In genomic region chr15:95326689-95327525, GRCh38 we compare ENCODE assay signal across 9 cellular contexts.
DNase-seq lines count a peak whose midpoint lies in the region; ATAC-seq lines count a peak whose summit lies in the region.
"Had no signal": no experiment of that assay in that cellular context is flagged by ENCODE, and none has a peak within 500 bp of the region (broad histone marks: within the 10 kb centered on the region; RNA-seq: fewer than 3 reads in every experiment).

No MANE protein-coding gene starts in this region.

- H3K4me3 ChIP-seq in subcutaneous abdominal adipose tissue (ENCODE audit: low read depth in 1 of 5, low read length in 5 of 5), result peak overlapping the region; percentile 29 to 62 (median 53)

- H3K36me3 Mint-ChIP-seq in activated CD4-positive, alpha-beta T cell treated with anti-CD3 and anti-CD28 coated beads, Interleukin-2, amount 10 ng/mL, durations not matched to agents 24 days and 14 days (ENCODE audit: low read depth), result no peaks in the 10 kb centered on the region

- no peaks in the 10 kb centered on the region for H3K9me3 ChIP-seq in subcutaneous abdominal adipose tissue (ENCODE audit: control insufficient read depth in 5 of 5, low read length in 5 of 5)

- H3K27me3 Mint-ChIP-seq in activated CD4-positive, alpha-beta T cell treated with anti-CD3 and anti-CD28 coated beads, Interleukin-2, amount 10 ng/mL, durations not matched to agents 24 days and 14 days, result peaks cover 39% of the 10 kb centered on the region

- H3K4me1 Mint-ChIP-seq in activated CD4-positive, alpha-beta T cell treated with anti-CD3 and anti-CD28 coated beads, Interleukin-2, amount 10 ng/mL, durations not matched to agents 24 days and 14 days, result peaks cover 2% of the 10 kb centered on the region

- peak overlapping the region; percentile 11 for H3K27ac ChIP-seq in subcutaneous abdominal adipose tissue (ENCODE audit: low read depth, low read length)
- H3K27ac ChIP-seq: VCaP had no signal

- H3K36me3 ChIP-seq in subcutaneous abdominal adipose tissue (ENCODE audit: control insufficient read depth in 5 of 5, insufficient read depth in 5 of 5, low read length in 5 of 5), result no peaks in the 10 kb centered on the region

- H3K9ac ChIP-seq in subcutaneous abdominal adipose tissue (ENCODE audit: low read length in 5 of 5), result peak overlapping the region in 2 of 5 donors; percentile 30 to 32

- H3K4me3 Mint-ChIP-seq in activated CD4-positive, alpha-beta T cell treated with anti-CD3 and anti-CD28 coated beads, Interleukin-2, amount 10 ng/mL, durations not matched to agents 24 days and 14 days, result no peak overlapping the region

- no peak overlapping the region for H3K27ac Mint-ChIP-seq in activated CD4-positive, alpha-beta T cell treated with anti-CD3 and anti-CD28 coated beads, Interleukin-2, amount 10 ng/mL, durations not matched to agents 24 days and 14 days

- intact Hi-C loops in activated CD4-positive, alpha-beta T cell treated with anti-CD3 and anti-CD28 coated beads, Interleukin-2, amount 10 ng/mL, durations not matched to agents 24 days and 14 days (cut with micrococcal nuclease), result no loop called here

- no peak for ATAC-seq in HG03159 (IDR thresholded peaks at IDR 0.05; ENCODE audit: unreplicated experiment)
- no peak for ATAC-seq in HG03139 (IDR thresholded peaks at IDR 0.05; ENCODE audit: unreplicated experiment)

- DNase-seq in NCI-H2029 (lab: John Stamatoyannopoulos, UW), result peak; percentile 17
- DNase-seq in NCI-H2029 treated with DMSO at 0.1 percent for 48 hours (lab: John Stamatoyannopoulos, UW), result no peak
- peak; percentile 65 for DNase-seq in dermis blood vessel endothelial cell
- peak; percentile 81 for DNase-seq in left kidney (ENCODE audit: low read depth, low spot score)
- no peak for DNase-seq in activated CD4-positive, alpha-beta T cell treated with anti-CD3 and anti-CD28 coated beads, Interleukin-2, amount 10 ng/mL, durations not matched to agents 24 days and 14 days

- peaks cover 0 to 15% (median 6%) of the 10 kb centered on the region in 5 donors for H3K4me1 ChIP-seq in subcutaneous abdominal adipose tissue (ENCODE audit: control insufficient read depth in 5 of 5, insufficient read depth in 5 of 5, low read length in 5 of 5)

- no peaks in the 10 kb centered on the region for H3K9me3 Mint-ChIP-seq in activated CD4-positive, alpha-beta T cell treated with anti-CD3 and anti-CD28 coated beads, Interleukin-2, amount 10 ng/mL, durations not matched to agents 24 days and 14 days

- peaks cover 8 to 16% (median 9%) of the 10 kb centered on the region in 5 donors for H3K27me3 ChIP-seq in subcutaneous abdominal adipose tissue (ENCODE audit: control insufficient read depth in 5 of 5, insufficient read depth in 4 of 5, low read length in 5 of 5)

Comparison
In these comparisons a context has a peak if more than half of its experiments do, and no peak if none do; other contexts are left out.
1. DNase-seq: peak in NCI-H2029 (single experiment), dermis blood vessel endothelial cell (single experiment) and left kidney (single experiment); none in NCI-H2029 treated with DMSO at 0.1 percent for 48 hours (single experiment) and activated CD4-positive, alpha-beta T cell treated with anti-CD3 and anti-CD28 coated beads, Interleukin-2, amount 10 ng/mL, durations not matched to agents 24 days and 14 days (single experiment).